Comparison of ENCODE assay signal across 33 cellular contexts in the genomic region with DNA sequence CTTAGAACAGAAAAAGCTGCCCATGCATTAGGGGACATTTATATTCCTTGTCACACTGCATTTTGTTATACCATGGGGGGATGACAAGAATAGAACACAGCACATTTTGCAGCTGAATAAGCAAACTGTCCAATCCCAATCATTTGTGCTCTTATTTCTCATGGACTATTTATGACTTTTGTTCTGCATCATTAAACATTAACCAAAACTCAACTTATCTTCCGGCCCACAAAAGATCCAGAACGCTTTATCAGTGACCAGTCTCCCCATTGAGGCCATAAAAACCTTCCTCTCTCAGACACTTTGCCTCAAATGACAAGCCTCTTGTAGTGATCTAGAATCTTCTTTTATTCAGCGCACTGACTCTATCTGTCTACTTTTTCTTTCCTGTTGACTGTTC. TPM values are rescaled to one million over a fixed set of nuclear protein-coding genes. Genes with fewer than 3 reads are reported as not detected.
"Had no signal": no experiment of that assay in that cellular context is flagged by ENCODE, and none has a peak within 500 bp of the region (broad histone marks: within the 10 kb centered on the region; RNA-seq: fewer than 3 reads in every experiment).

No MANE protein-coding gene starts in this region.

- H3K9me3 Mint-ChIP-seq: activated B cell treated with CpG ODN at 0.5 μM for 24 hours; activated CD4-positive, alpha-beta memory T cell treated with anti-CD3 and anti-CD28 coated beads, Interleukin-2, amount 10 ng/mL, durations not matched to agents 7 days and 5 days; activated CD4-positive, alpha-beta T cell treated with anti-CD3 and anti-CD28 coated beads, Interleukin-2, amount 10 ng/mL, durations not matched to agents 7 days and 5 days; activated naive CD4-positive, alpha-beta T cell treated with anti-CD3 and anti-CD28 coated beads, Interleukin-2, amount 10 ng/mL, durations not matched to agents 7 days and 5 days; activated naive CD4-positive, alpha-beta T cell treated with anti-CD3 and anti-CD28 coated beads, Interleukin-2, amount 50 U/mL, for 24 hours; activated naive CD8-positive, alpha-beta T cell treated with anti-CD3 and anti-CD28 coated beads, Interleukin-2, amount 10 ng/mL, durations not matched to agents 7 days and 5 days; activated naive CD8-positive, alpha-beta T cell treated with anti-CD3 and anti-CD28 coated beads, Interleukin-2, amount 50 U/mL, for 24 hours; activated T-cell treated with anti-CD3 and anti-CD28 coated beads, Interleukin-2, amount 50 U/mL, for 24 hours; activated T-helper 2 cell treated with anti-CD3 and anti-CD28 coated beads, Interferon-gamma antibody, Interleukin-2, Interleukin-4, amounts not matched to agents 10 μg/mL and 5 μg/mL and 100 μg/mL, durations not matched to agents 14 hours and 24 hours and 36 hours; brain; T-helper 1 cell treated with Interleukin-12 subunit alpha and Interleukin-12 subunit beta and Interleukin-4 antibody, amounts not matched to agents 30 μg/mL and 1 μg/mL, for 36 hours; T-helper 2 cell treated with Interferon-gamma antibody and Interleukin-4, amounts not matched to agents 5 μg/mL and 100 μg/mL, for 36 hours had no signal

- H3K4me3 ChIP-seq: ascending aorta had no signal

- H3K9me3 ChIP-seq: ascending aorta had no signal

- H3K4me3 Mint-ChIP-seq: activated B cell treated with CpG ODN at 0.5 μM for 24 hours; activated CD4-positive, alpha-beta memory T cell treated with anti-CD3 and anti-CD28 coated beads, Interleukin-2, amount 10 ng/mL, durations not matched to agents 7 days and 5 days; activated CD4-positive, alpha-beta T cell treated with anti-CD3 and anti-CD28 coated beads, Interleukin-2, amount 10 ng/mL, durations not matched to agents 7 days and 5 days; activated CD8-positive, alpha-beta memory T cell treated with anti-CD3 and anti-CD28 coated beads, Interleukin-2, amount 10 ng/mL, durations not matched to agents 7 days and 5 days; activated CD8-positive, alpha-beta T cell treated with anti-CD3 and anti-CD28 coated beads, Interleukin-2, amount 10 ng/mL, durations not matched to agents 7 days and 5 days; activated naive CD4-positive, alpha-beta T cell treated with anti-CD3 and anti-CD28 coated beads, Interleukin-2, amount 10 ng/mL, durations not matched to agents 7 days and 5 days; activated naive CD4-positive, alpha-beta T cell treated with anti-CD3 and anti-CD28 coated beads, Interleukin-2, amount 50 U/mL, for 24 hours; activated naive CD8-positive, alpha-beta T cell; activated naive CD8-positive, alpha-beta T cell treated with anti-CD3 and anti-CD28 coated beads, Interleukin-2, amount 10 ng/mL, durations not matched to agents 7 days and 5 days; activated naive CD8-positive, alpha-beta T cell treated with anti-CD3 and anti-CD28 coated beads, Interleukin-2, amount 50 U/mL, for 24 hours; activated T-cell treated with anti-CD3 and anti-CD28 coated beads, Interleukin-2, amount 50 U/mL, for 24 hours; brain; T-helper 1 cell treated with Interleukin-12 subunit alpha and Interleukin-12 subunit beta and Interleukin-4 antibody, amounts not matched to agents 30 μg/mL and 1 μg/mL, for 36 hours; T-helper 2 cell treated with Interferon-gamma antibody and Interleukin-4, amounts not matched to agents 5 μg/mL and 100 μg/mL, for 36 hours had no signal

- H3K4me1 Mint-ChIP-seq: activated B cell treated with CpG ODN at 0.5 μM for 24 hours; activated naive CD4-positive, alpha-beta T cell treated with anti-CD3 and anti-CD28 coated beads, Interleukin-2, amount 10 ng/mL, durations not matched to agents 7 days and 5 days; activated naive CD4-positive, alpha-beta T cell treated with anti-CD3 and anti-CD28 coated beads, Interleukin-2, amount 50 U/mL, for 24 hours; activated naive CD8-positive, alpha-beta T cell treated with anti-CD3 and anti-CD28 coated beads, Interleukin-2, amount 50 U/mL, for 24 hours; brain had no signal

- H3K27ac ChIP-seq: ascending aorta, VCaP had no signal

- H3K27ac Mint-ChIP-seq: activated B cell treated with CpG ODN at 0.5 μM for 24 hours; activated CD4-positive, alpha-beta memory T cell treated with anti-CD3 and anti-CD28 coated beads, Interleukin-2, amount 10 ng/mL, durations not matched to agents 7 days and 5 days; activated CD4-positive, alpha-beta T cell treated with anti-CD3 and anti-CD28 coated beads, Interleukin-2, amount 10 ng/mL, durations not matched to agents 7 days and 5 days; activated CD8-positive, alpha-beta memory T cell treated with anti-CD3 and anti-CD28 coated beads, Interleukin-2, amount 10 ng/mL, durations not matched to agents 7 days and 5 days; activated CD8-positive, alpha-beta T cell treated with anti-CD3 and anti-CD28 coated beads, Interleukin-2, amount 10 ng/mL, durations not matched to agents 7 days and 5 days; activated naive CD4-positive, alpha-beta T cell treated with anti-CD3 and anti-CD28 coated beads, Interleukin-2, amount 10 ng/mL, durations not matched to agents 7 days and 5 days; activated naive CD4-positive, alpha-beta T cell treated with anti-CD3 and anti-CD28 coated beads, Interleukin-2, amount 50 U/mL, for 24 hours; activated naive CD8-positive, alpha-beta T cell; activated naive CD8-positive, alpha-beta T cell treated with anti-CD3 and anti-CD28 coated beads, Interleukin-2, amount 10 ng/mL, durations not matched to agents 7 days and 5 days; activated naive CD8-positive, alpha-beta T cell treated with anti-CD3 and anti-CD28 coated beads, Interleukin-2, amount 50 U/mL, for 24 hours; activated T-cell treated with anti-CD3 and anti-CD28 coated beads, Interleukin-2, amount 50 U/mL, for 24 hours; activated T-helper 2 cell treated with anti-CD3 and anti-CD28 coated beads, Interferon-gamma antibody, Interleukin-2, Interleukin-4, amounts not matched to agents 10 μg/mL and 5 μg/mL and 100 μg/mL, durations not matched to agents 14 hours and 24 hours and 36 hours; brain; T-helper 1 cell treated with Interleukin-12 subunit alpha and Interleukin-12 subunit beta and Interleukin-4 antibody, amounts not matched to agents 30 μg/mL and 1 μg/mL, for 36 hours; T-helper 2 cell treated with Interferon-gamma antibody and Interleukin-4, amounts not matched to agents 5 μg/mL and 100 μg/mL, for 36 hours had no signal

- DNase-seq: activated B cell treated with CpG ODN at 0.5 μM for 24 hours; activated CD4-positive, alpha-beta memory T cell treated with anti-CD3 and anti-CD28 coated beads, Interleukin-2, amount 10 ng/mL, durations not matched to agents 7 days and 5 days; activated CD4-positive, alpha-beta T cell treated with anti-CD3 and anti-CD28 coated beads for 48 hours; activated CD4-positive, alpha-beta T cell treated with anti-CD3 and anti-CD28 coated beads, Interleukin-2, amount 10 ng/mL, durations not matched to agents 7 days and 5 days; activated CD4-positive, alpha-beta T cell treated with anti-CD3 and anti-CD28 coated beads, Interleukin-2, amount 50 U/mL, for 48 hours; activated CD4-positive, CD25-positive, alpha-beta regulatory T cell treated with anti-CD3 and anti-CD28 coated beads, Interleukin-2, amount 50 U/mL, for 72 hours; activated CD8-positive, alpha-beta memory T cell treated with anti-CD3 and anti-CD28 coated beads for 24 hours; activated CD8-positive, alpha-beta memory T cell treated with anti-CD3 and anti-CD28 coated beads, Interleukin-2, amount 10 ng/mL, durations not matched to agents 7 days and 5 days; activated CD8-positive, alpha-beta memory T cell treated with anti-CD3 and anti-CD28 coated beads, Interleukin-2, amount 50 U/mL, for 48 hours; activated CD8-positive, alpha-beta T cell treated with anti-CD3 and anti-CD28 coated beads, Interleukin-2, amount 10 ng/mL, durations not matched to agents 7 days and 5 days; activated effector memory CD4-positive, alpha-beta T cell treated with Interleukin-2 at 50 U/mL for 16 hours; activated gamma-delta T cell; activated naive CD4-positive, alpha-beta T cell treated with anti-CD3 and anti-CD28 coated beads, Interleukin-2, amount 10 ng/mL, durations not matched to agents 7 days and 5 days; activated naive CD4-positive, alpha-beta T cell treated with Interleukin-2 at 50 U/mL for 16 hours; activated naive CD8-positive, alpha-beta T cell treated with anti-CD3 and anti-CD28 coated beads, Interleukin-2, amount 10 ng/mL, durations not matched to agents 7 days and 5 days; activated naive CD8-positive, alpha-beta T cell treated with anti-CD3 and anti-CD28 coated beads, Interleukin-2, amount 50 U/mL, for 24 hours; activated T-cell treated with anti-CD3 and anti-CD28 coated beads, Interleukin-2, amount 50 U/mL, for 24 hours; activated T-cell treated with anti-CD3 and anti-CD28 coated beads, Interleukin-2, amount 50 U/mL, for 48 hours; amygdala; anterior cingulate cortex; central memory CD4-positive, alpha-beta T cell; T-helper 1 cell; T-helper 2 cell; T-helper 9 cell had no signal

- ATAC-seq: activated CD8-positive, alpha-beta memory T cell treated with anti-CD3 and anti-CD28 coated beads, Interleukin-2, amount 10 ng/mL, durations not matched to agents 7 days and 5 days; activated CD8-positive, alpha-beta T cell treated with anti-CD3 and anti-CD28 coated beads, Interleukin-2, amount 10 ng/mL, durations not matched to agents 7 days and 5 days; activated naive CD8-positive, alpha-beta T cell treated with anti-CD3 and anti-CD28 coated beads, Interleukin-2, amount 50 U/mL, for 24 hours had no signal

- H3K27me3 ChIP-seq: ascending aorta had no signal

- H3K4me1 ChIP-seq: ascending aorta had no signal

- H3K36me3 Mint-ChIP-seq: activated CD8-positive, alpha-beta memory T cell treated with anti-CD3 and anti-CD28 coated beads, Interleukin-2, amount 10 ng/mL, durations not matched to agents 7 days and 5 days; activated naive CD4-positive, alpha-beta T cell treated with anti-CD3 and anti-CD28 coated beads, Interleukin-2, amount 10 ng/mL, durations not matched to agents 7 days and 5 days; activated naive CD4-positive, alpha-beta T cell treated with anti-CD3 and anti-CD28 coated beads, Interleukin-2, amount 50 U/mL, for 24 hours; activated naive CD8-positive, alpha-beta T cell; activated naive CD8-positive, alpha-beta T cell treated with anti-CD3 and anti-CD28 coated beads, Interleukin-2, amount 10 ng/mL, durations not matched to agents 7 days and 5 days; brain had no signal

- H3K36me3 ChIP-seq: ascending aorta had no signal

RNA-seq across cellular contexts. Expression of a gene that starts 28.4 kb away (rescaled TPM):
- total RNA-seq: activated B cell treated with CpG ODN at 0.5 μM for 24 hours; activated CD4-positive, alpha-beta memory T cell treated with anti-CD3 and anti-CD28 coated beads, Interleukin-2, amount 10 ng/mL, durations not matched to agents 7 days and 5 days; activated CD4-positive, alpha-beta T cell treated with anti-CD3 and anti-CD28 coated beads, Interleukin-2, amount 10 ng/mL, durations not matched to agents 7 days and 5 days; activated CD8-positive, alpha-beta memory T cell treated with anti-CD3 and anti-CD28 coated beads, Interleukin-2, amount 10 ng/mL, durations not matched to agents 7 days and 5 days; activated CD8-positive, alpha-beta T cell treated with anti-CD3 and anti-CD28 coated beads, Interleukin-2, amount 10 ng/mL, durations not matched to agents 7 days and 5 days; activated naive CD8-positive, alpha-beta T cell treated with anti-CD3 and anti-CD28 coated beads, Interleukin-2, amount 10 ng/mL, durations not matched to agents 7 days and 5 days; activated T-helper 2 cell treated with anti-CD3 and anti-CD28 coated beads, Interferon-gamma antibody, Interleukin-2, Interleukin-4, amounts not matched to agents 10 μg/mL and 5 μg/mL and 100 μg/mL, durations not matched to agents 14 hours and 24 hours and 36 hours; cardiac septum had no signal
